Comparison of ENCODE assay signal across 1 cellular context in the genomic region with DNA sequence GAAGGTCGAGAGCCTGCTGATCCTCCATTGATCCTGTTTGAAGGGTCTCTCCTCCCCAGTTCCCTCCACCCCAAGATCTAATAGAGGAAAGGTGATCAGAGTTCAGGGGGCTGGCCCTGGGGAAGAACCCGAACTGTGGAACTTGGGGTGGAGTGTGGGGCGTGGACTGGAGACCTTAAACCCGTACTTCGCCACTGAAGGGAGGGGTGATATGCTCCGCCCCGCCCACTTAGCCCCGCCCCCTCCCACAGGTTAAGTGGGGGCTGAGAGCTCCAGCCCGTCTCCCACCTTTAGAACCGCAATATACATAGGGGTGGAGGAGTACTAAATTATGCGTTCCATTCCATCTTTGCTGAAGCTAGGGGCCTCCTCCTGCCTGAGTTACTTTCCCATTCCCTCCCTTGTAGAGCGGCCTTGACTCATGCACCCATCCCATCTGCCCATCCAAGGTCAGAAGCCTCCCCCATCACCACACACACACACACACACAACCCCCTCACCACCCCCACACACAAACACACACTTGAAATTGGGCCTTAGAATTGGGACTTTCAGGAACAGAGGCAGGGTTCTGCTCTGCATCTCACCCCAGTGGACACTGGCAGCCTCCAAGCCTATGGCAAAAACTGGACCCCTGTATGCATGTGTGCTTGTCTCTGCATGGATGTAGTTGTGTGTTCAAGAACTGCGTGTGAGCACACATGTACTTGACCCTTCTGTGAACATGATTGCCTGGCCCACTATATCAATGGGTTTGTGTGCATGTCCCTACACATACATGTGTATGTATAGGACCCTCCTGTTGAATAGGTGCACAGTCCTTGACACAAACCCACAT.
TF ChIP-seq lines count a peak whose summit lies in the region.

No MANE protein-coding gene starts in this region.

TF ChIP-seq in HepG2, 621 proteins besides CTCF, POLR2A, EP300 and RAD21 (continued from another document):
- 0 out of 2 replicates have a peak, but pooled peaks have one; percentile 45 for TF ChIP-seq SMYD3 (CRISPR knock-in tag; IDR thresholded peaks at IDR 0.05)
- TF ChIP-seq ZNF235 (CRISPR knock-in tag; IDR thresholded peaks at IDR 0.05; ENCODE audit: borderline replicate concordance) = no peak
- TF ChIP-seq, protein P1, sequence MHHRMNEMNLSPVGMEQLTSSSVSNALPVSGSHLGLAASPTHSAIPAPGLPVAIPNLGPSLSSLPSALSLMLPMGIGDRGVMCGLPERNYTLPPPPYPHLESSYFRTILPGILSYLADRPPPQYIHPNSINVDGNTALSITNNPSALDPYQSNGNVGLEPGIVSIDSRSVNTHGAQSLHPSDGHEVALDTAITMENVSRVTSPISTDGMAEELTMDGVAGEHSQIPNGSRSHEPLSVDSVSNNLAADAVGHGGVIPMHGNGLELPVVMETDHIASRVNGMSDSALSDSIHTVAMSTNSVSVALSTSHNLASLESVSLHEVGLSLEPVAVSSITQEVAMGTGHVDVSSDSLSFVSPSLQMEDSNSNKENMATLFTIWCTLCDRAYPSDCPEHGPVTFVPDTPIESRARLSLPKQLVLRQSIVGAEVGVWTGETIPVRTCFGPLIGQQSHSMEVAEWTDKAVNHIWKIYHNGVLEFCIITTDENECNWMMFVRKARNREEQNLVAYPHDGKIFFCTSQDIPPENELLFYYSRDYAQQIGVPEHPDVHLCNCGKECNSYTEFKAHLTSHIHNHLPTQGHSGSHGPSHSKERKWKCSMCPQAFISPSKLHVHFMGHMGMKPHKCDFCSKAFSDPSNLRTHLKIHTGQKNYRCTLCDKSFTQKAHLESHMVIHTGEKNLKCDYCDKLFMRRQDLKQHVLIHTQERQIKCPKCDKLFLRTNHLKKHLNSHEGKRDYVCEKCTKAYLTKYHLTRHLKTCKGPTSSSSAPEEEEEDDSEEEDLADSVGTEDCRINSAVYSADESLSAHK (CRISPR knock-in tag; IDR thresholded peaks at IDR 0.05; ENCODE audit: borderline replicate concordance) = no peak
- TF ChIP-seq, protein P2, sequence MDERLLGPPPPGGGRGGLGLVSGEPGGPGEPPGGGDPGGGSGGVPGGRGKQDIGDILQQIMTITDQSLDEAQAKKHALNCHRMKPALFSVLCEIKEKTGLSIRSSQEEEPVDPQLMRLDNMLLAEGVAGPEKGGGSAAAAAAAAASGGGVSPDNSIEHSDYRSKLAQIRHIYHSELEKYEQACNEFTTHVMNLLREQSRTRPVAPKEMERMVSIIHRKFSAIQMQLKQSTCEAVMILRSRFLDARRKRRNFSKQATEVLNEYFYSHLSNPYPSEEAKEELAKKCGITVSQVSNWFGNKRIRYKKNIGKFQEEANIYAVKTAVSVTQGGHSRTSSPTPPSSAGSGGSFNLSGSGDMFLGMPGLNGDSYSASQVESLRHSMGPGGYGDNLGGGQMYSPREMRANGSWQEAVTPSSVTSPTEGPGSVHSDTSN (CRISPR knock-in tag; IDR thresholded peaks at IDR 0.05) = no peak
- TF ChIP-seq MEF2D (CRISPR knock-in tag; IDR thresholded peaks at IDR 0.05) = no peak
- no peak; the same call in 1 of the 2 replicates for TF ChIP-seq NAIF1 (CRISPR knock-in tag; IDR thresholded peaks at IDR 0.05; ENCODE audit: borderline replicate concordance)
- no peak for TF ChIP-seq ZNF101 (CRISPR knock-in tag; IDR thresholded peaks at IDR 0.05; ENCODE audit: borderline replicate concordance, low read depth)
- TF ChIP-seq ZNF317 (CRISPR knock-in tag; IDR thresholded peaks at IDR 0.05) = no peak
- TF ChIP-seq, protein P3, sequence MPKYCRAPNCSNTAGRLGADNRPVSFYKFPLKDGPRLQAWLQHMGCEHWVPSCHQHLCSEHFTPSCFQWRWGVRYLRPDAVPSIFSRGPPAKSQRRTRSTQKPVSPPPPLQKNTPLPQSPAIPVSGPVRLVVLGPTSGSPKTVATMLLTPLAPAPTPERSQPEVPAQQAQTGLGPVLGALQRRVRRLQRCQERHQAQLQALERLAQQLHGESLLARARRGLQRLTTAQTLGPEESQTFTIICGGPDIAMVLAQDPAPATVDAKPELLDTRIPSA (CRISPR knock-in tag; IDR thresholded peaks at IDR 0.05; ENCODE audit: borderline replicate concordance) = no peak
- TF ChIP-seq, protein P4, sequence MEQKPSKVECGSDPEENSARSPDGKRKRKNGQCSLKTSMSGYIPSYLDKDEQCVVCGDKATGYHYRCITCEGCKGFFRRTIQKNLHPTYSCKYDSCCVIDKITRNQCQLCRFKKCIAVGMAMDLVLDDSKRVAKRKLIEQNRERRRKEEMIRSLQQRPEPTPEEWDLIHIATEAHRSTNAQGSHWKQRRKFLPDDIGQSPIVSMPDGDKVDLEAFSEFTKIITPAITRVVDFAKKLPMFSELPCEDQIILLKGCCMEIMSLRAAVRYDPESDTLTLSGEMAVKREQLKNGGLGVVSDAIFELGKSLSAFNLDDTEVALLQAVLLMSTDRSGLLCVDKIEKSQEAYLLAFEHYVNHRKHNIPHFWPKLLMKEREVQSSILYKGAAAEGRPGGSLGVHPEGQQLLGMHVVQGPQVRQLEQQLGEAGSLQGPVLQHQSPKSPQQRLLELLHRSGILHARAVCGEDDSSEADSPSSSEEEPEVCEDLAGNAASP (CRISPR knock-in tag; IDR thresholded peaks at IDR 0.05; ENCODE audit: borderline replicate concordance) = peak; percentile 17; the same call in 1 of the 2 replicates
- no peak for TF ChIP-seq ZNF24 (IDR thresholded peaks at IDR 0.05)
- TF ChIP-seq, protein P5, sequence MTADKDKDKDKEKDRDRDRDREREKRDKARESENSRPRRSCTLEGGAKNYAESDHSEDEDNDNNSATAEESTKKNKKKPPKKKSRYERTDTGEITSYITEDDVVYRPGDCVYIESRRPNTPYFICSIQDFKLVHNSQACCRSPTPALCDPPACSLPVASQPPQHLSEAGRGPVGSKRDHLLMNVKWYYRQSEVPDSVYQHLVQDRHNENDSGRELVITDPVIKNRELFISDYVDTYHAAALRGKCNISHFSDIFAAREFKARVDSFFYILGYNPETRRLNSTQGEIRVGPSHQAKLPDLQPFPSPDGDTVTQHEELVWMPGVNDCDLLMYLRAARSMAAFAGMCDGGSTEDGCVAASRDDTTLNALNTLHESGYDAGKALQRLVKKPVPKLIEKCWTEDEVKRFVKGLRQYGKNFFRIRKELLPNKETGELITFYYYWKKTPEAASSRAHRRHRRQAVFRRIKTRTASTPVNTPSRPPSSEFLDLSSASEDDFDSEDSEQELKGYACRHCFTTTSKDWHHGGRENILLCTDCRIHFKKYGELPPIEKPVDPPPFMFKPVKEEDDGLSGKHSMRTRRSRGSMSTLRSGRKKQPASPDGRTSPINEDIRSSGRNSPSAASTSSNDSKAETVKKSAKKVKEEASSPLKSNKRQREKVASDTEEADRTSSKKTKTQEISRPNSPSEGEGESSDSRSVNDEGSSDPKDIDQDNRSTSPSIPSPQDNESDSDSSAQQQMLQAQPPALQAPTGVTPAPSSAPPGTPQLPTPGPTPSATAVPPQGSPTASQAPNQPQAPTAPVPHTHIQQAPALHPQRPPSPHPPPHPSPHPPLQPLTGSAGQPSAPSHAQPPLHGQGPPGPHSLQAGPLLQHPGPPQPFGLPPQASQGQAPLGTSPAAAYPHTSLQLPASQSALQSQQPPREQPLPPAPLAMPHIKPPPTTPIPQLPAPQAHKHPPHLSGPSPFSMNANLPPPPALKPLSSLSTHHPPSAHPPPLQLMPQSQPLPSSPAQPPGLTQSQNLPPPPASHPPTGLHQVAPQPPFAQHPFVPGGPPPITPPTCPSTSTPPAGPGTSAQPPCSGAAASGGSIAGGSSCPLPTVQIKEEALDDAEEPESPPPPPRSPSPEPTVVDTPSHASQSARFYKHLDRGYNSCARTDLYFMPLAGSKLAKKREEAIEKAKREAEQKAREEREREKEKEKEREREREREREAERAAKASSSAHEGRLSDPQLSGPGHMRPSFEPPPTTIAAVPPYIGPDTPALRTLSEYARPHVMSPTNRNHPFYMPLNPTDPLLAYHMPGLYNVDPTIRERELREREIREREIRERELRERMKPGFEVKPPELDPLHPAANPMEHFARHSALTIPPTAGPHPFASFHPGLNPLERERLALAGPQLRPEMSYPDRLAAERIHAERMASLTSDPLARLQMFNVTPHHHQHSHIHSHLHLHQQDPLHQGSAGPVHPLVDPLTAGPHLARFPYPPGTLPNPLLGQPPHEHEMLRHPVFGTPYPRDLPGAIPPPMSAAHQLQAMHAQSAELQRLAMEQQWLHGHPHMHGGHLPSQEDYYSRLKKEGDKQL (CRISPR knock-in tag; IDR thresholded peaks at IDR 0.05; ENCODE audit: low read depth) = no peak
